Comparison of ENCODE assay signal across 1 cellular context in genomic region chr9:113590991-113591898, GRCh38.
TF ChIP-seq lines count a peak whose summit lies in the region.

No MANE protein-coding gene starts in this region.

TF ChIP-seq in HepG2, 621 proteins besides CTCF, POLR2A, EP300 and RAD21 (continued from another document and continues in another):
- TF ChIP-seq ZBTB25 (CRISPR knock-in tag; IDR thresholded peaks at IDR 0.05), result peak; percentile 63; the same call in 1 of the 2 replicates
- no peak for TF ChIP-seq MTERF4 (CRISPR knock-in tag; IDR thresholded peaks at IDR 0.05)
- no peak for TF ChIP-seq LBX2 (CRISPR knock-in tag; IDR thresholded peaks at IDR 0.05; ENCODE audit: borderline replicate concordance)
- peak; percentile 68; the same call in 1 of the 2 replicates for TF ChIP-seq ZNF687 (CRISPR knock-in tag; IDR thresholded peaks at IDR 0.05)
- TF ChIP-seq MEIS2 (CRISPR knock-in tag; IDR thresholded peaks at IDR 0.05), result 0 out of 2 replicates have a peak, but pooled peaks have one; percentile 33
- no peak for TF ChIP-seq ZNF646 (CRISPR knock-in tag; IDR thresholded peaks at IDR 0.05)
- no peak for TF ChIP-seq MAZ (IDR thresholded peaks at IDR 0.05; ENCODE audit: borderline replicate concordance, low read depth, low read length)
- TF ChIP-seq MAZ (CRISPR knock-in tag; IDR thresholded peaks at IDR 0.05; ENCODE audit: low read depth), result 0 out of 2 replicates have a peak, but pooled peaks have one; percentile 38
- TF ChIP-seq ZBTB3 (CRISPR knock-in tag; IDR thresholded peaks at IDR 0.05; ENCODE audit: borderline replicate concordance, low read depth), result no peak
- TF ChIP-seq NCOA2 (CRISPR knock-in tag; IDR thresholded peaks at IDR 0.05), result peak; percentile 38; the same call in 1 of the 2 replicates
- TF ChIP-seq MEIS1 (CRISPR knock-in tag; IDR thresholded peaks at IDR 0.05; ENCODE audit: borderline replicate concordance), result no peak
- peak; percentile 44; the same call in 1 of the 2 replicates for TF ChIP-seq FOXA3 (CRISPR knock-in tag; IDR thresholded peaks at IDR 0.05)
- no peak for TF ChIP-seq ZNF883 (CRISPR knock-in tag; IDR thresholded peaks at IDR 0.05; ENCODE audit: not compliant biosample characterization)
- TF ChIP-seq XBP1 (CRISPR knock-in tag; IDR thresholded peaks at IDR 0.05), result no peak
- TF ChIP-seq KLF16 (CRISPR knock-in tag; IDR thresholded peaks at IDR 0.05), result peak in 1 of 2 experiments; percentile 38; a peak in 1 of 4 replicates
- TF ChIP-seq ZBTB40 (IDR thresholded peaks at IDR 0.05), result no peak
- TF ChIP-seq ZBTB40 (CRISPR knock-in tag; IDR thresholded peaks at IDR 0.05), result 0 out of 2 replicates have a peak, but pooled peaks have one; percentile 19
- peak; percentile 66; the same call in 1 of the 2 replicates for TF ChIP-seq TBX2 (CRISPR knock-in tag; IDR thresholded peaks at IDR 0.05; ENCODE audit: borderline replicate concordance)
- TF ChIP-seq STAG1 (CRISPR knock-in tag; IDR thresholded peaks at IDR 0.05), result peak; percentile 99
- TF ChIP-seq SMC3 (IDR thresholded peaks at IDR 0.05; ENCODE audit: low read length), result peak; percentile 99
- TF ChIP-seq SIX1 (CRISPR knock-in tag; IDR thresholded peaks at IDR 0.05; ENCODE audit: borderline replicate concordance), result no peak
- peak; percentile 84; the same call in 1 of the 2 replicates for TF ChIP-seq ZNF788 (CRISPR knock-in tag; IDR thresholded peaks at IDR 0.05; ENCODE audit: borderline replicate concordance)
- no peak for TF ChIP-seq PPARG (CRISPR knock-in tag; conservative IDR thresholded peaks at IDR 0.05)
- no peak for TF ChIP-seq KLF9 (CRISPR knock-in tag; IDR thresholded peaks at IDR 0.05; ENCODE audit: low read depth)
- TF ChIP-seq NR0B2 (CRISPR knock-in tag; IDR thresholded peaks at IDR 0.05), result no peak
- TF ChIP-seq GATAD2A (CRISPR knock-in tag; IDR thresholded peaks at IDR 0.05), result 0 out of 2 replicates have a peak, but pooled peaks have one; percentile 35
- peak; percentile 47; the same call in 1 of the 2 replicates for TF ChIP-seq HIVEP1 (CRISPR knock-in tag; IDR thresholded peaks at IDR 0.05)
- TF ChIP-seq ZNF652 (CRISPR knock-in tag; IDR thresholded peaks at IDR 0.05; ENCODE audit: borderline replicate concordance, low read depth), result 0 out of 2 replicates have a peak, but pooled peaks have one; percentile 24
- TF ChIP-seq ELF3 (CRISPR knock-in tag; IDR thresholded peaks at IDR 0.05), result peak; percentile 51; the same call in 1 of the 2 replicates
- TF ChIP-seq IRF9 (CRISPR knock-in tag; IDR thresholded peaks at IDR 0.05; ENCODE audit: borderline replicate concordance), result no peak
- no peak for TF ChIP-seq ZNF83 (CRISPR knock-in tag; IDR thresholded peaks at IDR 0.05; ENCODE audit: borderline replicate concordance)
- TF ChIP-seq MAFF (IDR thresholded peaks at IDR 0.05; ENCODE audit: low read depth, low read length), result no peak
